ENCODE assay signal across 8 cellular contexts in genomic region chr1:40040511-40041465, GRCh38.
DNase-seq lines count a peak whose midpoint lies in the region; ATAC-seq and TF ChIP-seq lines count a peak whose summit lies in the region.

CAP1 (plus strand) TSS chr1:40040729; CDS start chr1:40059347, 18,618 bp downstream.

- peak within 1 kb of the TSS; percentile 74 for H3K4me3 ChIP-seq in AG09309 (ENCODE audit: control insufficient read depth, low read depth, low read length)

- DNase-seq in AG09309 (ENCODE audit: low read depth) = peak; percentile 91
- DNase-seq in NCI-H446 (lab: John Stamatoyannopoulos, UW) = peak; percentile 97 to 99
- peak; percentile 100 for DNase-seq in activated CD4-positive, CD25-positive, alpha-beta regulatory T cell treated with anti-CD3 and anti-CD28 coated beads, Interleukin-2, amount 50 U/mL, for 72 hours
- DNase-seq in cerebellar nuclear complex (lab: John Stamatoyannopoulos, UW) = peak; percentile 87 to 96
- DNase-seq in islet precursor cell = peak; percentile 100
- peak; percentile 100 for DNase-seq in stimulated activated CD4-positive, alpha-beta T cell treated with anti-CD3 and anti-CD28 coated beads, Interleukin-15, amount 100 ng/mL, for 1 hour (ENCODE audit: low read depth in 1 of 2, low spot score in 1 of 2)

- ATAC-seq in GM19025 (IDR thresholded peaks at IDR 0.05; ENCODE audit: low read depth, unreplicated experiment) (peak; percentile 78), HG03342 (IDR thresholded peaks at IDR 0.05; ENCODE audit: unreplicated experiment) (peak; percentile 75)

- no peak for TF ChIP-seq CTCF in AG09309 (IDR thresholded peaks at IDR 0.05; ENCODE audit: control insufficient read depth, insufficient read depth, low read depth, low read length, missing control alignments)

Comparison
In these comparisons a context has a peak if more than half of its experiments do, and no peak if none do; other contexts are left out.
1. Peak in every context shown above with its lines: DNase-seq, ATAC-seq and H3K4me3 ChIP-seq.